ENCODE assay signal across 13 cellular contexts in genomic region chr1:178122283-178122682, GRCh38. TPM values are rescaled to one million over a fixed set of nuclear protein-coding genes. Genes with fewer than 3 reads are reported as not detected.
DNase-seq lines count a peak whose midpoint lies in the region; ATAC-seq and TF ChIP-seq lines count a peak whose summit lies in the region.
"Had no signal": no experiment of that assay in that cellular context is flagged by ENCODE, and none has a peak within 500 bp of the region (broad histone marks: within the 10 kb centered on the region; RNA-seq: fewer than 3 reads in every experiment).

No MANE protein-coding gene starts in this region.

- POLR2A ChIA-PET in PC-3 (lab: Charles Lee; ENCODE audit: unreplicated experiment), result interaction anchor here (0.6 to 0.8 kb wide), 2 partner anchors 13 to 64 kb away, joined by 3 read pairs; no protein-coding TSS in a partner anchor

- H3K36me3 ChIP-seq in PC-3 (ENCODE audit: low read depth, low read length), result 0 out of 2 replicates have a peak, but pooled peaks cover 4% of the 10 kb centered on the region
- H3K36me3 ChIP-seq in mesenchymal stem cell (ENCODE audit: control insufficient read depth in 1 of 2, insufficient read depth in 2 of 2, low read depth in 1 of 2, low read length in 2 of 2), result peaks cover 0 to 7% of the 10 kb centered on the region in 2 experiments
- H3K36me3 ChIP-seq: neutrophil had no signal

- intact Hi-C loops in PC-3 (cut with micrococcal nuclease), result no loop called here

- no peak overlapping the region for H4K91ac ChIP-seq in mesenchymal stem cell (ENCODE audit: low read length)

- H3K9ac ChIP-seq in PC-3 (ENCODE audit: low read length), result no peak overlapping the region
- peak overlapping the region; percentile 31 for H3K9ac ChIP-seq in mesenchymal stem cell (ENCODE audit: low read length)

- WGBS in mesenchymal stem cell, result 81% methylated on average over 1 of the region's 1 CpG

- no peaks in the 10 kb centered on the region for H3F3A ChIP-seq in PC-3 (ENCODE audit: low read length, unreplicated experiment)

- no peak overlapping the region for H3K18ac ChIP-seq in mesenchymal stem cell (ENCODE audit: low read depth in 1 of 2, low read length in 2 of 2)

- no peak overlapping the region for H2BK12ac ChIP-seq in mesenchymal stem cell (ENCODE audit: low read length in 2 of 2)

- H2BK5ac ChIP-seq in mesenchymal stem cell (ENCODE audit: low read depth, low read length, poor library complexity, severe bottlenecking), result no peak overlapping the region

- H4K20me1 ChIP-seq in PC-3 (ENCODE audit: low read length), result no peaks in the 10 kb centered on the region

- H3K4me1 ChIP-seq in PC-3 (ENCODE audit: insufficient read depth, low read length) (peaks cover 54% of the 10 kb centered on the region), mesenchymal stem cell (ENCODE audit: control insufficient read depth, insufficient read depth, low read depth, low read length) (no peaks in the 10 kb centered on the region)

- no peak overlapping the region for H2AFZ ChIP-seq in PC-3 (ENCODE audit: low read length)
- no peak overlapping the region for H2AFZ ChIP-seq in mesenchymal stem cell (ENCODE audit: low read depth, low read length)

- peaks cover 64% of the 10 kb centered on the region for H3K79me2 ChIP-seq in PC-3 (ENCODE audit: low read length)

- H2AK5ac ChIP-seq in mesenchymal stem cell (ENCODE audit: low read length, severe bottlenecking), result no peak overlapping the region

- no peak overlapping the region for H3K4ac ChIP-seq in mesenchymal stem cell (ENCODE audit: low read depth in 1 of 2, low read length in 2 of 2)

- CTCF ChIA-PET in PC-3 (lab: Charles Lee), result interaction anchor here (0.7 kb wide), 1 partner anchor 145 kb away, joined by 4 read pairs; no protein-coding TSS in a partner anchor

- no peak for TF ChIP-seq CTCF in PC-3 (conservative IDR thresholded peaks at IDR 0.05; ENCODE audit: low read depth, low read length)
- no peak for TF ChIP-seq CTCF in foreskin fibroblast (IDR thresholded peaks at IDR 0.05; ENCODE audit: low read depth, low read length)

- no peaks in the 10 kb centered on the region for H3K9me2 ChIP-seq in PC-3 (replicated peaks; ENCODE audit: low read length)

- H3K23ac ChIP-seq in mesenchymal stem cell (ENCODE audit: low read length in 2 of 2), result no peak overlapping the region

- peak; percentile 14 for DNase-seq in PC-3
- DNase-seq in mesenchymal stem cell, result no peak
- no peak for DNase-seq in foreskin fibroblast
- no peak for DNase-seq in SK-N-DZ (ENCODE audit: low spot score)
- DNase-seq in OCI-M2 (lab: John Stamatoyannopoulos, UW; ENCODE audit: unreplicated experiment), result no peak
- DNase-seq: aorta; CD4-positive, alpha-beta T cell; NCI-H1105; stimulated activated naive CD8-positive, alpha-beta T cell treated with anti-CD3 and anti-CD28 coated beads, Interleukin-15, amount 100 ng/mL, for 72 hours had no signal

- peaks cover 16% of the 10 kb centered on the region for H3K79me1 ChIP-seq in mesenchymal stem cell (replicated peaks; ENCODE audit: low read length, poor library complexity, severe bottlenecking)

- H3K9me3 ChIP-seq in PC-3 (ENCODE audit: low read length), result no peaks in the 10 kb centered on the region
- no peaks in the 10 kb centered on the region for H3K9me3 ChIP-seq in mesenchymal stem cell (ENCODE audit: control insufficient read depth, low read length)
- H3K9me3 ChIP-seq: neutrophil had no signal

- H3K27me3 ChIP-seq in PC-3 (ENCODE audit: low read length) (no peaks in the 10 kb centered on the region), mesenchymal stem cell (ENCODE audit: control insufficient read depth in 1 of 2, insufficient read depth in 1 of 2, low read length in 2 of 2) (no peaks in the 10 kb centered on the region)
- H3K27me3 ChIP-seq: neutrophil had no signal

- H3K4me3 ChIP-seq in PC-3 (ENCODE audit: low read length) (no peak overlapping the region), mesenchymal stem cell (ENCODE audit: insufficient read depth in 1 of 2, low read depth in 1 of 2, low read length in 2 of 2) (no peak overlapping the region), foreskin fibroblast (ENCODE audit: low read depth in 1 of 2, low read length in 2 of 2) (no peak overlapping the region)

- H3K4me2 ChIP-seq in PC-3 (ENCODE audit: low read length) (no peak overlapping the region), mesenchymal stem cell (ENCODE audit: low read length, poor library complexity, severe bottlenecking) (no peak overlapping the region)

- ATAC-seq in GM18519 (IDR thresholded peaks at IDR 0.05; ENCODE audit: low FRiP score, unreplicated experiment) (peak; percentile 47), HG02852 (IDR thresholded peaks at IDR 0.05; ENCODE audit: unreplicated experiment) (peak; percentile 77), PC-3 (no peak), HG03196 (IDR thresholded peaks at IDR 0.05; ENCODE audit: unreplicated experiment) (no peak)
- ATAC-seq: stimulated activated naive CD8-positive, alpha-beta T cell treated with anti-CD3 and anti-CD28 coated beads, Interleukin-15, amount 100 ng/mL, for 72 hours had no signal

- no peak overlapping the region for H3K27ac ChIP-seq in PC-3 (ENCODE audit: low read length)
- H3K27ac ChIP-seq in mesenchymal stem cell (ENCODE audit: low read length, poor library complexity, severe bottlenecking), result no peak overlapping the region
- H3K27ac ChIP-seq: neutrophil had no signal

- H3K14ac ChIP-seq in mesenchymal stem cell (ENCODE audit: low read length in 2 of 2), result no peak overlapping the region

- no TSS peak for BruUV-seq in PC-3 (replicated peaks; lab: Mats Ljungman, UMichigan)

- no peak overlapping the region for H2BK120ac ChIP-seq in mesenchymal stem cell (ENCODE audit: low read depth, low read length)

- no peak overlapping the region for H2BK15ac ChIP-seq in mesenchymal stem cell (ENCODE audit: low read depth, poor library complexity, severe bottlenecking)

- no peak overlapping the region for H4K8ac ChIP-seq in mesenchymal stem cell (ENCODE audit: low read length)

RNA-seq across cellular contexts. Expression of gene RASAL2, which starts 28.4 kb away (rescaled TPM):
- total RNA-seq in PC-3 (2014; rRNA removed), result 7.9 and 11.3 TPM in 2 replicates
- polyA plus RNA-seq in mesenchymal stem cell (2013, experiment 1 of 2), result 8.5 TPM
- polyA plus RNA-seq in mesenchymal stem cell (2013, experiment 2 of 2), result 7.6 TPM
- polyA plus RNA-seq in SK-N-DZ (2014; cell fraction: cytosol; rRNA removed), result 5.2 and 6.4 TPM in 2 replicates
- 10.4 and 14.1 TPM in 2 replicates for polyA plus RNA-seq in SK-N-DZ (2014; cell fraction: nucleus; rRNA removed)

Comparison
In these comparisons a context has a peak if more than half of its experiments do, and no peak if none do; other contexts are left out.
1. ATAC-seq: peak in GM18519 (single experiment) and HG02852 (single experiment); none in PC-3 (single experiment) and HG03196 (single experiment).